Comparison of ENCODE assay signal across 14 cellular contexts in genomic region chr14:68020493-68020892, GRCh38.
A peak's percentile ranks its signal among the peaks of the same experiment; 100 is the strongest.
DNase-seq lines count a peak whose midpoint lies in the region; ATAC-seq and TF ChIP-seq lines count a peak whose summit lies in the region.
"Had no signal": no experiment of that assay in that cellular context is flagged by ENCODE, and none has a peak within 500 bp of the region (broad histone marks: within the 10 kb centered on the region; RNA-seq: fewer than 3 reads in every experiment).

No MANE protein-coding gene starts in this region.

- H3K14ac ChIP-seq in IMR-90 (replicated peaks; ENCODE audit: low read depth, low read length): no peak overlapping the region

- 0 out of 4 replicates have a peak, but pooled peaks cover 0 to 3% of the 10 kb centered on the region in 2 experiments for H3K79me1 ChIP-seq in IMR-90 (ENCODE audit: low read depth in 1 of 2, low read length in 2 of 2)

- no peak for TF ChIP-seq RAD21 in IMR-90 (IDR thresholded peaks at IDR 0.05; ENCODE audit: low read length)

- BruUV-seq in IMR-90 (replicated peaks; lab: Mats Ljungman, UMichigan): no TSS peak

- POLR2A ChIA-PET in IMR-90 (lab: Charles Lee; ENCODE audit: unreplicated experiment): no interaction called here

- no peaks in the 10 kb centered on the region for H4K20me1 ChIP-seq in IMR-90 (ENCODE audit: insufficient read depth, low read length)

- no peak overlapping the region for H2AFZ ChIP-seq in IMR-90 (replicated peaks; ENCODE audit: low read length, poor library complexity)

- H3K4me3 ChIP-seq in IMR-90 (ENCODE audit: insufficient read depth, low read depth, low read length): no peak overlapping the region
- no peak overlapping the region for H3K4me3 ChIP-seq in SJCRH30
- H3K4me3 ChIP-seq: SK-N-MC had no signal

- H3K36me3 Mint-ChIP-seq in osteocyte (ENCODE audit: unreplicated experiment): peaks cover 6% of the 10 kb centered on the region
- H3K36me3 Mint-ChIP-seq in activated CD8-positive, alpha-beta memory T cell treated with anti-CD3 and anti-CD28 coated beads, Interleukin-2, amount 10 ng/mL, durations not matched to agents 7 days and 5 days: no peaks in the 10 kb centered on the region

- DNase-seq in NCI-H510A treated with DMSO at 0.1 percent for 48 hours (lab: John Stamatoyannopoulos, UW) (peak; percentile 68), NCI-H510A (lab: John Stamatoyannopoulos, UW) (no peak), IMR-90 (no peak), SJCRH30 (no peak), osteocyte (ENCODE audit: extremely low spot score, unreplicated experiment) (no peak), left lobe of liver (ENCODE audit: low spot score) (no peak)
- DNase-seq in activated CD8-positive, alpha-beta memory T cell treated with anti-CD3 and anti-CD28 coated beads, Interleukin-2, amount 10 ng/mL, durations not matched to agents 7 days and 5 days: no peak
- DNase-seq: Calu3; CD8-positive, alpha-beta T cell; H9; KBM-7 had no signal

- no peak overlapping the region for H2AK5ac ChIP-seq in IMR-90 (ENCODE audit: low read depth, low read length)

- H3K9ac ChIP-seq in IMR-90 (ENCODE audit: low read depth, low read length): no peak overlapping the region

- no peak for TF ChIP-seq POLR2A in IMR-90 (IDR thresholded peaks at IDR 0.05; ENCODE audit: low read depth, low read length)

- ATAC-seq in IMR-90 (ENCODE audit: low read depth) (no peak), left lobe of liver (no peak), HG03571 (IDR thresholded peaks at IDR 0.05; ENCODE audit: unreplicated experiment) (no peak)
- ATAC-seq in activated CD8-positive, alpha-beta memory T cell treated with anti-CD3 and anti-CD28 coated beads, Interleukin-2, amount 10 ng/mL, durations not matched to agents 7 days and 5 days: no peak
- ATAC-seq: CD8-positive, alpha-beta T cell; Right ventricle myocardium inferior had no signal

- no peak overlapping the region for H2AK9ac ChIP-seq in IMR-90 (replicated peaks; ENCODE audit: low read depth, low read length, poor library complexity)

- peaks cover 27% of the 10 kb centered on the region for H3K4me1 Mint-ChIP-seq in osteocyte (ENCODE audit: unreplicated experiment)
- H3K4me1 Mint-ChIP-seq in activated CD8-positive, alpha-beta memory T cell treated with anti-CD3 and anti-CD28 coated beads, Interleukin-2, amount 10 ng/mL, durations not matched to agents 7 days and 5 days: no peaks in the 10 kb centered on the region

- CTCF ChIA-PET in IMR-90 (lab: Yijun Ruan, JAX): no interaction called here
- CTCF ChIA-PET in activated CD8-positive, alpha-beta memory T cell treated with anti-CD3 and anti-CD28 coated beads, Interleukin-2, amount 10 ng/mL, durations not matched to agents 7 days and 5 days (lab: Charles Lee): no interaction called here

- no peak overlapping the region for H3K4ac ChIP-seq in IMR-90 (ENCODE audit: low read depth, low read length)

- no peak overlapping the region for H4K91ac ChIP-seq in IMR-90 (ENCODE audit: insufficient read depth, low read depth, low read length)

- H3K27ac ChIP-seq in IMR-90 (ENCODE audit: insufficient read depth, low read length) (no peak overlapping the region), SJCRH30 (peak overlapping the region; percentile 54; the same call in 1 of the 2 replicates)

- no peak overlapping the region for H2BK15ac ChIP-seq in IMR-90 (ENCODE audit: low read depth, low read length)

- H3K27me3 ChIP-seq in IMR-90 (ENCODE audit: control insufficient read depth, insufficient read depth, low read length) (no peaks in the 10 kb centered on the region), SJCRH30 (no peaks in the 10 kb centered on the region)

- 0 out of 2 replicates have a peak, but pooled peaks cover 5% of the 10 kb centered on the region for H3K9me1 ChIP-seq in IMR-90 (ENCODE audit: insufficient read depth, low read length)

- intact Hi-C loops in IMR-90 (cut with micrococcal nuclease): no loop called here

- no peak overlapping the region for H3K23ac ChIP-seq in IMR-90 (ENCODE audit: low read depth, low read length)

- no peaks in the 10 kb centered on the region for H3K36me3 ChIP-seq in IMR-90 (ENCODE audit: control insufficient read depth, insufficient read depth, low read length)
- H3K36me3 ChIP-seq in SJCRH30: no peaks in the 10 kb centered on the region

- no peaks in the 10 kb centered on the region for H3K27me3 Mint-ChIP-seq in osteocyte (ENCODE audit: unreplicated experiment)
- no peaks in the 10 kb centered on the region for H3K27me3 Mint-ChIP-seq in activated CD8-positive, alpha-beta memory T cell treated with anti-CD3 and anti-CD28 coated beads, Interleukin-2, amount 10 ng/mL, durations not matched to agents 7 days and 5 days

- H3K56ac ChIP-seq in IMR-90 (ENCODE audit: extremely low read depth, insufficient read depth, low read length): no peak overlapping the region

- H2BK120ac ChIP-seq in IMR-90 (ENCODE audit: low read depth, low read length): no peak overlapping the region

- H2BK5ac ChIP-seq in IMR-90 (ENCODE audit: low read depth, low read length, poor library complexity, severe bottlenecking): no peak overlapping the region

- H3K27ac Mint-ChIP-seq in osteocyte (ENCODE audit: unreplicated experiment): peak overlapping the region; percentile 50
- H3K27ac Mint-ChIP-seq in activated CD8-positive, alpha-beta memory T cell treated with anti-CD3 and anti-CD28 coated beads, Interleukin-2, amount 10 ng/mL, durations not matched to agents 7 days and 5 days: no peak overlapping the region
- H3K27ac Mint-ChIP-seq: CD8-positive, alpha-beta T cell had no signal

- no peak overlapping the region for H3K4me2 ChIP-seq in IMR-90 (ENCODE audit: low read depth, low read length)

- H3K9me3 ChIP-seq in IMR-90 (ENCODE audit: control insufficient read depth, insufficient read depth, low read length) (peaks cover 3% of the 10 kb centered on the region), SJCRH30 (replicated peaks) (no peaks in the 10 kb centered on the region)

- no peak overlapping the region for H4K5ac ChIP-seq in IMR-90 (ENCODE audit: low read depth, low read length)

- TF ChIP-seq CTCF in IMR-90 (conservative IDR thresholded peaks at IDR 0.05; ENCODE audit: low read depth, low read length) (no peak), osteocyte (IDR thresholded peaks at IDR 0.05) (no peak)

- no CpG with 5 or more reads among the region's 1 CpG for WGBS in IMR-90 (ENCODE audit: extremely low coverage in 2 of 2, insufficient read length in 1 of 2), 2 experiments

- no peak overlapping the region for H3K4me3 Mint-ChIP-seq in osteocyte (ENCODE audit: unreplicated experiment)
- no peak overlapping the region for H3K4me3 Mint-ChIP-seq in activated CD8-positive, alpha-beta memory T cell treated with anti-CD3 and anti-CD28 coated beads, Interleukin-2, amount 10 ng/mL, durations not matched to agents 7 days and 5 days
- H3K4me3 Mint-ChIP-seq: CD8-positive, alpha-beta T cell; H9 had no signal

- H3K9me3 Mint-ChIP-seq in osteocyte (ENCODE audit: unreplicated experiment): peaks cover 21% of the 10 kb centered on the region
- no peaks in the 10 kb centered on the region for H3K9me3 Mint-ChIP-seq in activated CD8-positive, alpha-beta memory T cell treated with anti-CD3 and anti-CD28 coated beads, Interleukin-2, amount 10 ng/mL, durations not matched to agents 7 days and 5 days (ENCODE audit: low read depth)

- H3K4me1 ChIP-seq in IMR-90 (ENCODE audit: control insufficient read depth, insufficient read depth, low read length): peaks cover 3% of the 10 kb centered on the region; the same call in 1 of the 2 replicates
- peaks cover 12% of the 10 kb centered on the region for H3K4me1 ChIP-seq in SJCRH30

- in situ Hi-C loops in IMR-90 (cut with MboI; ENCODE audit: low sequenced_read_pairs): no loop called here

- no peak overlapping the region for H4K8ac ChIP-seq in IMR-90 (ENCODE audit: low read depth in 2 of 2, low read length in 2 of 2)

- dilution Hi-C loops in IMR-90 (cut with HindIII; ENCODE audit: low sequenced_read_pairs, unreplicated experiment): no loop called here

- no peak overlapping the region for H2BK20ac ChIP-seq in IMR-90 (ENCODE audit: low read depth, low read length)

- H3K18ac ChIP-seq in IMR-90 (ENCODE audit: low read depth, low read length): no peak overlapping the region

TF ChIP-seq in IMR-90, 13 proteins besides CTCF, POLR2A, EP300 and RAD21:
- TF ChIP-seq CEBPB (IDR thresholded peaks at IDR 0.05; ENCODE audit: low read depth, low read length) (peak; percentile 91), CHD1 (IDR thresholded peaks at IDR 0.05; ENCODE audit: low read depth, low read length) (no peak), USF2 (IDR thresholded peaks at IDR 0.05; ENCODE audit: low read depth, low read length) (no peak)
